Comparison of ENCODE assay signal across 17 cellular contexts in the genomic region with DNA sequence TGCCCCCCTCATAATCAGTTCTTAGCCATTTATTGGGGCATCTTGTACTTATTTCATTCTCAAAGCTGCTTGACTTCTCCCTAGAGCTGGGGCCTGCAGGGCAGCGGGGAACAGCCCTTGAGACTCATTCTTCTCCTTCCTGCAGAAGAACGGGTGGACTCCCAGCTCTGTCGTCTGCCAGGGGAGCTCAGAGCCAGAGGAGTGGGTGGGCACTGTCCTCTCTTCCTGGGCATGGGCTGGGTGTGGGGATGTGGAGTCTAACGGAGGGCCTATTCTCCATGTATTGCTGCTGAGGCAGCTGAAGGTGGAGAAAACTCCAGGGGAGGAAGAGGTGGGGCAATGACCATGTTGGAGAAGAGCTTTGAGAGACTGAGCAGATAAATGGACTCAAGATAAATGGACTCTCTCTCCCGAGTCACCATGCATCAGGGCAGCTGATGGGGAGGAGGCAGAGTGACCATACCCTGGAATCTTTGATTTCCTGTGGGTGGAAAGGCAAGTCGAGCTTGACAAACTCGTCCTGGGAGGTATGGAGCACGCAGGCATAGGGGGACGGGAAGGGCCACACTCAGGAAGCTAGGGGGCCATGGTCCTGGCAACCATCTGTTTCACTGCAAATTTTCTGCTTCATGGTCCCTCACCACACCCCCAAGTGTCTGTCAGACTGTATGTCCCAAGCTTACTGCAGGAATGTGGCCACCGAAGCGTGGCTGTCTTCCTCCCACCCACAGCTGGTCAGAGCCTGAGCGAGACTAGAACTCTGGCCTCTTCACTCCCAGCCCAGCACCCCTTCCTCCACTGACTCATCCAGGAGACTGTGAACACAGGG. TPM values are rescaled to one million over a fixed set of nuclear protein-coding genes. Genes with fewer than 3 reads are reported as not detected.
DNase-seq lines count a peak whose midpoint lies in the region; TF ChIP-seq lines count a peak whose summit lies in the region.
"Had no signal": no experiment of that assay in that cellular context is flagged by ENCODE, and none has a peak within 500 bp of the region (broad histone marks: within the 10 kb centered on the region; RNA-seq: fewer than 3 reads in every experiment).

No MANE protein-coding gene starts in this region.

- no peak overlapping the region for H3K9ac ChIP-seq in BLaER1
- H3K9ac ChIP-seq: parathyroid adenoma had no signal

- H3K27me3 Mint-ChIP-seq in nephron (ENCODE audit: low read depth): peaks cover 5% of the 10 kb centered on the region

- H3K4me3 Mint-ChIP-seq in nephron: no peak overlapping the region

- H3K36me3 ChIP-seq in BLaER1: no peaks in the 10 kb centered on the region
- no peaks in the 10 kb centered on the region for H3K36me3 ChIP-seq in MG63
- H3K36me3 ChIP-seq: upper lobe of left lung had no signal

- H3K27me3 ChIP-seq in BLaER1: no peaks in the 10 kb centered on the region
- H3K27me3 ChIP-seq in MG63: no peaks in the 10 kb centered on the region
- H3K27me3 ChIP-seq: upper lobe of left lung had no signal

- no peaks in the 10 kb centered on the region for H3K9me3 Mint-ChIP-seq in nephron

- H3K4me1 ChIP-seq in BLaER1: peaks cover 22% of the 10 kb centered on the region
- H3K4me1 ChIP-seq: parathyroid adenoma, upper lobe of left lung had no signal

- H3K9me3 ChIP-seq in BLaER1 (no peaks in the 10 kb centered on the region), MG63 (no peaks in the 10 kb centered on the region)
- H3K9me3 ChIP-seq: mucosa of descending colon, upper lobe of left lung had no signal

- TF ChIP-seq CTCF in epithelial cell of esophagus (IDR thresholded peaks at IDR 0.05; ENCODE audit: insufficient read depth, low read depth, low read length, missing control alignments) (no peak), nephron (IDR thresholded peaks at IDR 0.05; ENCODE audit: unreplicated experiment in 3 of 3) (no peak)

- no peak overlapping the region for H3K4me3 ChIP-seq in BLaER1
- no peak overlapping the region for H3K4me3 ChIP-seq in MG63
- no peak overlapping the region for H3K4me3 ChIP-seq in epithelial cell of esophagus (ENCODE audit: low read length)
- H3K4me3 ChIP-seq: mucosa of descending colon, upper lobe of left lung had no signal

- H3K27ac ChIP-seq in BLaER1: no peak overlapping the region; the same call in 1 of the 2 replicates
- H3K27ac ChIP-seq: HL-60, parathyroid adenoma, upper lobe of left lung had no signal

- H3K36me3 Mint-ChIP-seq in nephron (ENCODE audit: low read depth): no peaks in the 10 kb centered on the region

- H3K27ac Mint-ChIP-seq in nephron: peak overlapping the region in 2 of 3 experiments; percentile 16 to 47

- H4K20me1 ChIP-seq in BLaER1: no peaks in the 10 kb centered on the region

- H3K4me2 ChIP-seq in BLaER1: peak overlapping the region; percentile 14

- peaks cover 17% of the 10 kb centered on the region for H3K4me1 Mint-ChIP-seq in nephron

- DNase-seq in MG63 (peak; percentile 43), epithelial cell of esophagus (ENCODE audit: low read depth) (peak; percentile 62), RKO (ENCODE audit: low spot score) (no peak), NAMALWA (ENCODE audit: low spot score) (no peak), SIG-M5 treated with dmso at 0.1 percent for 504 hours (lab: John Stamatoyannopoulos, UW; ENCODE audit: unreplicated experiment) (no peak), NCI-H524 treated with DMSO at 0.1 percent for 48 hours (lab: John Stamatoyannopoulos, UW) (no peak)
- DNase-seq: glutamatergic neuron; KG1; mucosa of descending colon; NCI-H1436; NCI-H2227 treated with DMSO at 0.1 percent for 48 hours; stimulated activated naive CD4-positive, alpha-beta T cell treated with Interleukin-2 at 50 U/mL for 16 hours; upper lobe of left lung had no signal

RNA-seq across cellular contexts. Expression of a gene that starts 56.9 kb away (rescaled TPM):
- 37.6 and 43.6 TPM in 2 replicates for total RNA-seq in MG63 (2014; rRNA removed; shearing (Covaris generic); ENCODE audit: low replicate concordance)

Comparison
In these comparisons a context has a peak if more than half of its experiments do, and no peak if none do; other contexts are left out.
1. DNase-seq: peak in MG63 (single experiment) and epithelial cell of esophagus (single experiment); none in RKO (single experiment), NAMALWA (single experiment), SIG-M5 treated with dmso at 0.1 percent for 504 hours (single experiment) and NCI-H524 treated with DMSO at 0.1 percent for 48 hours (single experiment).